27 cellular contexts compared by ENCODE assay signal in genomic region chr2:238422940-238423339, GRCh38.
"Had no signal": no experiment of that assay in that cellular context is flagged by ENCODE, and none has a peak within 500 bp of the region (broad histone marks: within the 10 kb centered on the region; RNA-seq: fewer than 3 reads in every experiment).

No MANE protein-coding gene starts in this region.

- H3K27me3 ChIP-seq: brain microvascular endothelial cell, cardiac muscle cell, SJSA1 had no signal

- H3K4me3 ChIP-seq: cardiac muscle cell, SJSA1 had no signal

- DNase-seq: activated CD4-positive, alpha-beta T cell treated with anti-CD3 and anti-CD28 coated beads for 1 hour; activated CD4-positive, alpha-beta T cell treated with anti-CD3 and anti-CD28 coated beads, Interleukin-2, amount 10 ng/mL, durations not matched to agents 24 days and 14 days; activated CD4-positive, alpha-beta T cell treated with anti-CD3 and anti-CD28 coated beads, Interleukin-2, amount 50 U/mL, for 48 hours; activated CD8-positive, alpha-beta memory T cell treated with anti-CD3 and anti-CD28 coated beads, Interleukin-2, amount 10 ng/mL, durations not matched to agents 7 days and 5 days; activated effector memory CD4-positive, alpha-beta T cell treated with Interleukin-2 at 50 U/mL for 16 hours; activated naive CD4-positive, alpha-beta T cell; activated naive CD8-positive, alpha-beta T cell treated with anti-CD3 and anti-CD28 coated beads, Interleukin-2, amount 50 U/mL, for 24 hours; activated T-cell treated with anti-CD3 and anti-CD28 coated beads, Interleukin-2, amount 50 U/mL, for 24 hours; amygdala; brain microvascular endothelial cell; MM.1S; NCI-H1105; NCI-H1436; NCI-H1694 treated with DMSO at 0.1 percent for 48 hours; NCI-H2081; NCI-H446 treated with DMSO at 0.1 percent for 48 hours; NCI-H524 treated with DMSO at 0.1 percent for 48 hours; NCI-H774; Right ventricle myocardium superior; T-helper 17 cell; T-helper 9 cell had no signal

- H3K4me3 Mint-ChIP-seq: activated CD4-positive, alpha-beta T cell treated with anti-CD3 and anti-CD28 coated beads, Interleukin-2, amount 10 ng/mL, durations not matched to agents 24 days and 14 days; activated CD8-positive, alpha-beta memory T cell treated with anti-CD3 and anti-CD28 coated beads, Interleukin-2, amount 10 ng/mL, durations not matched to agents 7 days and 5 days; activated naive CD4-positive, alpha-beta T cell treated with anti-CD3 and anti-CD28 coated beads, Interleukin-2, amount 50 U/mL, for 24 hours; activated naive CD8-positive, alpha-beta T cell treated with anti-CD3 and anti-CD28 coated beads, Interleukin-2, amount 50 U/mL, for 24 hours; activated T-cell treated with anti-CD3 and anti-CD28 coated beads, Interleukin-2, amount 50 U/mL, for 24 hours; activated T-helper 1 cell treated with anti-CD3 and anti-CD28 coated beads, Interleukin-12 subunit alpha, Interleukin-12 subunit beta, Interleukin-2, Interleukin-4 antibody, amounts not matched to agents 30 ng/mL and 10 ng/mL and 1 ng/mL, durations not matched to agents 14 hours and 24 hours and 36 hours; T-helper 17 cell; WTC11 had no signal

- H3K9me3 ChIP-seq: SJSA1 had no signal

- H3K27ac ChIP-seq: cardiac muscle cell, SJSA1 had no signal

- H3K9me3 Mint-ChIP-seq: activated CD4-positive, alpha-beta T cell treated with anti-CD3 and anti-CD28 coated beads, Interleukin-2, amount 10 ng/mL, durations not matched to agents 24 days and 14 days; activated naive CD4-positive, alpha-beta T cell treated with anti-CD3 and anti-CD28 coated beads, Interleukin-2, amount 50 U/mL, for 24 hours; activated naive CD8-positive, alpha-beta T cell treated with anti-CD3 and anti-CD28 coated beads, Interleukin-2, amount 50 U/mL, for 24 hours; activated T-cell treated with anti-CD3 and anti-CD28 coated beads, Interleukin-2, amount 50 U/mL, for 24 hours; activated T-helper 1 cell treated with anti-CD3 and anti-CD28 coated beads, Interleukin-12 subunit alpha, Interleukin-12 subunit beta, Interleukin-2, Interleukin-4 antibody, amounts not matched to agents 30 ng/mL and 10 ng/mL and 1 ng/mL, durations not matched to agents 14 hours and 24 hours and 36 hours; WTC11 had no signal

- H3K36me3 ChIP-seq: brain microvascular endothelial cell, cardiac muscle cell had no signal

- H3K36me3 Mint-ChIP-seq: activated naive CD4-positive, alpha-beta T cell treated with anti-CD3 and anti-CD28 coated beads, Interleukin-2, amount 50 U/mL, for 24 hours; WTC11 had no signal

- ATAC-seq: activated CD8-positive, alpha-beta memory T cell treated with anti-CD3 and anti-CD28 coated beads, Interleukin-2, amount 10 ng/mL, durations not matched to agents 7 days and 5 days; activated naive CD8-positive, alpha-beta T cell treated with anti-CD3 and anti-CD28 coated beads, Interleukin-2, amount 50 U/mL, for 24 hours; SK-N-SH treated with all-trans-retinoic acid at 6 μM for 48 hours; T-helper 17 cell; WTC11 had no signal

- H3K27me3 Mint-ChIP-seq: activated CD8-positive, alpha-beta memory T cell treated with anti-CD3 and anti-CD28 coated beads, Interleukin-2, amount 10 ng/mL, durations not matched to agents 7 days and 5 days; activated naive CD4-positive, alpha-beta T cell treated with anti-CD3 and anti-CD28 coated beads, Interleukin-2, amount 50 U/mL, for 24 hours; activated naive CD8-positive, alpha-beta T cell treated with anti-CD3 and anti-CD28 coated beads, Interleukin-2, amount 50 U/mL, for 24 hours; activated T-cell treated with anti-CD3 and anti-CD28 coated beads, Interleukin-2, amount 50 U/mL, for 24 hours; T-helper 17 cell had no signal

- H3K27ac Mint-ChIP-seq: activated CD4-positive, alpha-beta T cell treated with anti-CD3 and anti-CD28 coated beads, Interleukin-2, amount 10 ng/mL, durations not matched to agents 24 days and 14 days; activated CD8-positive, alpha-beta memory T cell treated with anti-CD3 and anti-CD28 coated beads, Interleukin-2, amount 10 ng/mL, durations not matched to agents 7 days and 5 days; activated naive CD4-positive, alpha-beta T cell treated with anti-CD3 and anti-CD28 coated beads, Interleukin-2, amount 50 U/mL, for 24 hours; activated naive CD8-positive, alpha-beta T cell treated with anti-CD3 and anti-CD28 coated beads, Interleukin-2, amount 50 U/mL, for 24 hours; activated T-cell treated with anti-CD3 and anti-CD28 coated beads, Interleukin-2, amount 50 U/mL, for 24 hours; activated T-helper 1 cell treated with anti-CD3 and anti-CD28 coated beads, Interleukin-12 subunit alpha, Interleukin-12 subunit beta, Interleukin-2, Interleukin-4 antibody, amounts not matched to agents 30 ng/mL and 10 ng/mL and 1 ng/mL, durations not matched to agents 14 hours and 24 hours and 36 hours; T-helper 17 cell had no signal
